Comparison of ENCODE assay signal across 8 cellular contexts in the genomic region with DNA sequence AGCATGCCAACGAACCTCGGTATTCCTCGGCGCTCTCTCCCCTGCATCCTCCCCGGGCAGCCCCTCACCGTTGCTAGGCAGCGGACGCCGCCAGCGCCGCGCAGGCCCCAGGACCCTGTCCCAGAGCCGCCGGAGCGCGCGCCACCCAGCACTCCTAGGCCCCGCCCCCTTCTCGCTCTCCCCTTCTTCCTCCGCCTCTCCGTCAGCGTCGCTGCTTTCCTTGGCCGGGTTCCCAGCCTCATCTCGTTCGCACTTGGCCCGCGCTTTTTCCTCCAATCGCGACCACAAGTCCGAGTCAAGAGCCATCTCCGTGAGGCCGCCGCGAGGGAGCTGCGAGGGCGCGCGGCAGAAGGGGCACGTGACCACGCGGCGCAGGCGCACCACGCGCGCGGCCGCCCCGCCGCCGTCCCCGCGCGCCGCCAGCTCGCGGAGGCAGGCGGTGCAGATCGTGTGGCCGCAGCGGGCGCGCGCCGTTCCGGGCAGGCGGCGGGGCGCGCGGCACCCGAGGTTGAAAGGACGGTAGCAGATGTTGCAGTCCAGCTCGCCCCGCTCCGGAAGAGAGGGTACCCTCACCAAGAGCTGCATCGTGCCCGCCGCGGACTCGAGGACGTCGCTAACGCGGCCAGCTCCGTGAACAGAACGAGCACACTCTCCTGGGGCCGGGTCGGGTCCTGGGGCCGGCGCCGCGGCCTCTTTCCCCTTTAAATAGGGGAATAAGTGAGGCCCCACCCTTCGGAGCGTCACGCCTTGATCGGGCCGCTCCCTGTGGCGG.
DNase-seq lines count a peak whose midpoint lies in the region; ATAC-seq and TF ChIP-seq lines count a peak whose summit lies in the region.

A gene (minus strand): TSS at position 679 of the 772 bp plus-strand sequence. CDS start 94 bp downstream, at position 585.

- H3K27me3 ChIP-seq in mucosa of stomach (ENCODE audit: control insufficient read depth, insufficient read depth, low read length) = no peaks in the 10 kb centered on the region

- peaks cover 27% of the 10 kb centered on the region for H3K4me1 ChIP-seq in mucosa of stomach (ENCODE audit: control insufficient read depth, insufficient read depth, low read length)

- no peaks in the 10 kb centered on the region for H3K9me3 ChIP-seq in mucosa of stomach (ENCODE audit: control insufficient read depth, low read length)

- peak within 1 kb of the TSS; percentile 78 for H3K4me3 ChIP-seq in mucosa of stomach (ENCODE audit: low read length)

- DNase-seq in COLO829 (ENCODE audit: low spot score) = peak; percentile 52
- peak; percentile 97 for DNase-seq in OCI-M1 (lab: John Stamatoyannopoulos, UW)
- peak; percentile 84 for DNase-seq in activated T-cell treated with anti-CD3 and anti-CD28 coated beads, Interleukin-2, amount 50 U/mL, for 1 hour
- peak; percentile 97 to 98 for DNase-seq in erythroblast (lab: John Stamatoyannopoulos, UW)
- peak; percentile 51 to 70 for DNase-seq in stimulated activated CD8-positive, alpha-beta memory T cell treated with anti-CD3 and anti-CD28 coated beads, Interleukin-4, amount 100 ng/mL, for 4 hours (ENCODE audit: low read depth in 2 of 2, low spot score in 1 of 2)

- TF ChIP-seq POLR2A in erythroblast (IDR thresholded peaks at IDR 0.05; ENCODE audit: low read length) = peak; percentile 44

- peak within 1 kb of the TSS; percentile 68 for H3K9ac ChIP-seq in mucosa of stomach (ENCODE audit: low read length)

- no peak for TF ChIP-seq EP300 in Ishikawa (IDR thresholded peaks at IDR 0.05; ENCODE audit: borderline replicate concordance)

- peak; percentile 53 for ATAC-seq in GM21528 (IDR thresholded peaks at IDR 0.05; ENCODE audit: low FRiP score, unreplicated experiment)

- no peak for TF ChIP-seq RAD21 in Ishikawa (IDR thresholded peaks at IDR 0.05; ENCODE audit: low read depth)

- H3K36me3 ChIP-seq in mucosa of stomach (ENCODE audit: control insufficient read depth, insufficient read depth, low read length) = no peaks in the 10 kb centered on the region

TF ChIP-seq in Ishikawa, 13 proteins besides CTCF, POLR2A, EP300 and RAD21:
- TF ChIP-seq TEAD4 (IDR thresholded peaks at IDR 0.05) (peak; percentile 46; the same call in 1 of the 2 replicates), TAF1 (IDR thresholded peaks at IDR 0.05; ENCODE audit: low read depth) (no peak), YY1 (IDR thresholded peaks at IDR 0.05; ENCODE audit: low read depth) (0 out of 2 replicates have a peak, but pooled peaks have one; percentile 31), TCF12 (IDR thresholded peaks at IDR 0.05; ENCODE audit: low read depth) (0 out of 2 replicates have a peak, but pooled peaks have one; percentile 21), NFIC (IDR thresholded peaks at IDR 0.05) (peak; percentile 74), EGR1 (IDR thresholded peaks at IDR 0.05) (peak; percentile 21; the same call in 1 of the 2 replicates), CEBPB (IDR thresholded peaks at IDR 0.05) (no peak), ZBTB7A (IDR thresholded peaks at IDR 0.05; ENCODE audit: low read depth) (no peak), CREB1 (IDR thresholded peaks at IDR 0.05; ENCODE audit: low read depth) (no peak), FOXM1 (IDR thresholded peaks at IDR 0.05; ENCODE audit: borderline replicate concordance, low read depth) (no peak)
- TF ChIP-seq, protein P1, sequence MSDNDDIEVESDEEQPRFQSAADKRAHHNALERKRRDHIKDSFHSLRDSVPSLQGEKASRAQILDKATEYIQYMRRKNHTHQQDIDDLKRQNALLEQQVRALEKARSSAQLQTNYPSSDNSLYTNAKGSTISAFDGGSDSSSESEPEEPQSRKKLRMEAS (IDR thresholded peaks at IDR 0.05) = peak; percentile 98
- TF ChIP-seq, protein P2, sequence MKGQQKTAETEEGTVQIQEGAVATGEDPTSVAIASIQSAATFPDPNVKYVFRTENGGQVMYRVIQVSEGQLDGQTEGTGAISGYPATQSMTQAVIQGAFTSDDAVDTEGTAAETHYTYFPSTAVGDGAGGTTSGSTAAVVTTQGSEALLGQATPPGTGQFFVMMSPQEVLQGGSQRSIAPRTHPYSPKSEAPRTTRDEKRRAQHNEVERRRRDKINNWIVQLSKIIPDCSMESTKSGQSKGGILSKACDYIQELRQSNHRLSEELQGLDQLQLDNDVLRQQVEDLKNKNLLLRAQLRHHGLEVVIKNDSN (IDR thresholded peaks at IDR 0.05) = peak; percentile 97
- TF ChIP-seq, protein P3, sequence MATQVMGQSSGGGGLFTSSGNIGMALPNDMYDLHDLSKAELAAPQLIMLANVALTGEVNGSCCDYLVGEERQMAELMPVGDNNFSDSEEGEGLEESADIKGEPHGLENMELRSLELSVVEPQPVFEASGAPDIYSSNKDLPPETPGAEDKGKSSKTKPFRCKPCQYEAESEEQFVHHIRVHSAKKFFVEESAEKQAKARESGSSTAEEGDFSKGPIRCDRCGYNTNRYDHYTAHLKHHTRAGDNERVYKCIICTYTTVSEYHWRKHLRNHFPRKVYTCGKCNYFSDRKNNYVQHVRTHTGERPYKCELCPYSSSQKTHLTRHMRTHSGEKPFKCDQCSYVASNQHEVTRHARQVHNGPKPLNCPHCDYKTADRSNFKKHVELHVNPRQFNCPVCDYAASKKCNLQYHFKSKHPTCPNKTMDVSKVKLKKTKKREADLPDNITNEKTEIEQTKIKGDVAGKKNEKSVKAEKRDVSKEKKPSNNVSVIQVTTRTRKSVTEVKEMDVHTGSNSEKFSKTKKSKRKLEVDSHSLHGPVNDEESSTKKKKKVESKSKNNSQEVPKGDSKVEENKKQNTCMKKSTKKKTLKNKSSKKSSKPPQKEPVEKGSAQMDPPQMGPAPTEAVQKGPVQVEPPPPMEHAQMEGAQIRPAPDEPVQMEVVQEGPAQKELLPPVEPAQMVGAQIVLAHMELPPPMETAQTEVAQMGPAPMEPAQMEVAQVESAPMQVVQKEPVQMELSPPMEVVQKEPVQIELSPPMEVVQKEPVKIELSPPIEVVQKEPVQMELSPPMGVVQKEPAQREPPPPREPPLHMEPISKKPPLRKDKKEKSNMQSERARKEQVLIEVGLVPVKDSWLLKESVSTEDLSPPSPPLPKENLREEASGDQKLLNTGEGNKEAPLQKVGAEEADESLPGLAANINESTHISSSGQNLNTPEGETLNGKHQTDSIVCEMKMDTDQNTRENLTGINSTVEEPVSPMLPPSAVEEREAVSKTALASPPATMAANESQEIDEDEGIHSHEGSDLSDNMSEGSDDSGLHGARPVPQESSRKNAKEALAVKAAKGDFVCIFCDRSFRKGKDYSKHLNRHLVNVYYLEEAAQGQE (IDR thresholded peaks at IDR 0.05; ENCODE audit: low read depth) = no peak

Comparison
In these comparisons a context has a peak if more than half of its experiments do, and no peak if none do; other contexts are left out.
1. Peak in every context shown above with its lines: DNase-seq, ATAC-seq and H3K4me3 ChIP-seq.